ENCODE assay signal across 1 cellular context in the genomic region with DNA sequence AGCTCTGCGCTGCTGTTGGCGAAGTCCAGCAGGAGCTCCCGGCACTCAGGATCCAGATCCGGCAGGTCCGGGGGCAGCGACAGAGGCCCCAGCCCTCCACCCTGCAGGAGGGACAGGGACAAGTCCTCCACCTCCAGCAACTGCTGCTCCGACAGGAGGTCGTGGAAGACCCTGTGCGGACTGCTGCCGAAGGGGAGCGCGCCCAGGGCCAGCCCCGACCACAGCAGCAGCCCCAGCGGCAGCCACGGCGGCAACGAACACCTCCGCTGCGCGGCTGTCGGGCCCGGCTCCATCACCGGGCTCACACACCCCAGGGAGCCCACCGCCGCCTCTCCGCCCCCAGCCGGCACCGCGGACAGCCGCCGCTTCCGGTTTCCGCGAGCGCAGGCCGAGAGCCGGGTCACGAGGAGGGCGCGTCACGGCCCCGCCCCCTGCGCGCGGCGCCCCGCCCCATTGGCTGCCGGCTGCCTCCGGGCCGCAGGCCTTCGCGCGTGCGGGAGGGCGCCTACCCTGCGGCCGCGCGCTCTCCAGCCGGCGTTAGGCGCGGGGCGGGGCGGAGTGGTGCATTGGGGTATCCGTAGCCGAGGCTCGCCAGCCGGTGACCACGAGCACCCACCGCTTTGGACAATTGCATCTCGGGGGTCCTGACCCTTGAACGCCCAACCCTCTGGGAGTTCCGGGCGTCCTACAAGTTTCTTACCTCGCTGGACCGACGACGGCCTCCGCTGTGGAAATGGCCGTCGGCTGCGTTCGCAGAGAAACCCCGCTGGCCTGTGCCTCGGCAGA.
TF ChIP-seq lines count a peak whose summit lies in the region.

A gene with protein sequence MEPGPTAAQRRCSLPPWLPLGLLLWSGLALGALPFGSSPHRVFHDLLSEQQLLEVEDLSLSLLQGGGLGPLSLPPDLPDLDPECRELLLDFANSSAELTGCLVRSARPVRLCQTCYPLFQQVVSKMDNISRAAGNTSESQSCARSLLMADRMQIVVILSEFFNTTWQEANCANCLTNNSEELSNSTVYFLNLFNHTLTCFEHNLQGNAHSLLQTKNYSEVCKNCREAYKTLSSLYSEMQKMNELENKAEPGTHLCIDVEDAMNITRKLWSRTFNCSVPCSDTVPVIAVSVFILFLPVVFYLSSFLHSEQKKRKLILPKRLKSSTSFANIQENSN (minus strand): TSS at position 383 of the 786 bp plus-strand sequence. CDS start 90 bp downstream, at position 293.

TF ChIP-seq in HepG2, 621 proteins besides CTCF, POLR2A, EP300 and RAD21 (continued from another document and continues in another):
- TF ChIP-seq, protein P1, sequence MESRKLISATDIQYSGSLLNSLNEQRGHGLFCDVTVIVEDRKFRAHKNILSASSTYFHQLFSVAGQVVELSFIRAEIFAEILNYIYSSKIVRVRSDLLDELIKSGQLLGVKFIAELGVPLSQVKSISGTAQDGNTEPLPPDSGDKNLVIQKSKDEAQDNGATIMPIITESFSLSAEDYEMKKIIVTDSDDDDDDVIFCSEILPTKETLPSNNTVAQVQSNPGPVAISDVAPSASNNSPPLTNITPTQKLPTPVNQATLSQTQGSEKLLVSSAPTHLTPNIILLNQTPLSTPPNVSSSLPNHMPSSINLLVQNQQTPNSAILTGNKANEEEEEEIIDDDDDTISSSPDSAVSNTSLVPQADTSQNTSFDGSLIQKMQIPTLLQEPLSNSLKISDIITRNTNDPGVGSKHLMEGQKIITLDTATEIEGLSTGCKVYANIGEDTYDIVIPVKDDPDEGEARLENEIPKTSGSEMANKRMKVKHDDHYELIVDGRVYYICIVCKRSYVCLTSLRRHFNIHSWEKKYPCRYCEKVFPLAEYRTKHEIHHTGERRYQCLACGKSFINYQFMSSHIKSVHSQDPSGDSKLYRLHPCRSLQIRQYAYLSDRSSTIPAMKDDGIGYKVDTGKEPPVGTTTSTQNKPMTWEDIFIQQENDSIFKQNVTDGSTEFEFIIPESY (CRISPR knock-in tag; IDR thresholded peaks at IDR 0.05) = no peak
- TF ChIP-seq NFKBIZ (CRISPR knock-in tag; IDR thresholded peaks at IDR 0.05) (no peak; the same call in 1 of the 2 replicates), NFIB (CRISPR knock-in tag; IDR thresholded peaks at IDR 0.05; ENCODE audit: borderline replicate concordance) (no peak), ZNF335 (CRISPR knock-in tag; IDR thresholded peaks at IDR 0.05) (no peak), FOXP1 (IDR thresholded peaks at IDR 0.05) (no peak), FOXP1 (CRISPR knock-in tag; IDR thresholded peaks at IDR 0.05) (no peak), HNF4G (IDR thresholded peaks at IDR 0.05; ENCODE audit: borderline replicate concordance, low read depth, low read length) (no peak), HNF4G (CRISPR knock-in tag; IDR thresholded peaks at IDR 0.05; ENCODE audit: borderline replicate concordance, low read depth) (no peak), ZEB1 (IDR thresholded peaks at IDR 0.05; ENCODE audit: insufficient replicate concordance, low read depth) (no peak), SMAD9 (CRISPR knock-in tag; IDR thresholded peaks at IDR 0.05) (0 out of 2 replicates have a peak, but pooled peaks have one; percentile 48), RXRB (CRISPR knock-in tag; IDR thresholded peaks at IDR 0.05; ENCODE audit: borderline replicate concordance) (peak; percentile 32; the same call in 1 of the 2 replicates), RCOR2 (CRISPR knock-in tag; IDR thresholded peaks at IDR 0.05) (no peak), FOXC1 (CRISPR knock-in tag; IDR thresholded peaks at IDR 0.05; ENCODE audit: borderline replicate concordance) (no peak; the same call in 1 of the 2 replicates), BORCS8-MEF2B (CRISPR knock-in tag; IDR thresholded peaks at IDR 0.05) (peak; percentile 82), ZNF317 (CRISPR knock-in tag; IDR thresholded peaks at IDR 0.05) (no peak), REXO4 (CRISPR knock-in tag; IDR thresholded peaks at IDR 0.05; ENCODE audit: borderline replicate concordance) (peak; percentile 86), SMARCC2 (IDR thresholded peaks at IDR 0.05) (no peak), STAT5B (CRISPR knock-in tag; IDR thresholded peaks at IDR 0.05) (no peak), SUZ12 (IDR thresholded peaks at IDR 0.05; ENCODE audit: low read depth, low read length) (no peak), MXD4 (CRISPR knock-in tag; IDR thresholded peaks at IDR 0.05) (peak; percentile 60), ZBTB21 (CRISPR knock-in tag; IDR thresholded peaks at IDR 0.05) (no peak), SMYD3 (CRISPR knock-in tag; IDR thresholded peaks at IDR 0.05) (no peak), TGIF2 (CRISPR knock-in tag; IDR thresholded peaks at IDR 0.05) (peak; percentile 45; the same call in 1 of the 2 replicates), ZFP82 (CRISPR knock-in tag; IDR thresholded peaks at IDR 0.05; ENCODE audit: borderline replicate concordance) (peak; percentile 94; the same call in 1 of the 2 replicates), ZNF138 (CRISPR knock-in tag; IDR thresholded peaks at IDR 0.05; ENCODE audit: low read depth) (no peak), HHEX (CRISPR knock-in tag; IDR thresholded peaks at IDR 0.05) (no peak), ZKSCAN1 (IDR thresholded peaks at IDR 0.05; ENCODE audit: low read length) (no peak), ZNF644 (CRISPR knock-in tag; IDR thresholded peaks at IDR 0.05; ENCODE audit: low read depth) (no peak), ZFAT (CRISPR knock-in tag; conservative IDR thresholded peaks at IDR 0.05) (no peak), GPN1 (CRISPR knock-in tag; IDR thresholded peaks at IDR 0.05; ENCODE audit: borderline replicate concordance) (no peak), FIP1L1 (IDR thresholded peaks at IDR 0.05; ENCODE audit: borderline replicate concordance, insufficient read depth, low read depth, low read length) (no peak), PITX1 (CRISPR knock-in tag; IDR thresholded peaks at IDR 0.05) (no peak), ZNF333 (CRISPR knock-in tag; IDR thresholded peaks at IDR 0.05; ENCODE audit: borderline replicate concordance) (no peak; the same call in 1 of the 2 replicates), ZNF546 (CRISPR knock-in tag; conservative IDR thresholded peaks at IDR 0.05) (peak; percentile 54; the same call in 1 of the 2 replicates), ARNT2 (CRISPR knock-in tag; IDR thresholded peaks at IDR 0.05; ENCODE audit: low read depth) (peak; percentile 95), CC2D1A (CRISPR knock-in tag; IDR thresholded peaks at IDR 0.05) (peak; percentile 81; the same call in 1 of the 2 replicates)
- TF ChIP-seq, protein P2, sequence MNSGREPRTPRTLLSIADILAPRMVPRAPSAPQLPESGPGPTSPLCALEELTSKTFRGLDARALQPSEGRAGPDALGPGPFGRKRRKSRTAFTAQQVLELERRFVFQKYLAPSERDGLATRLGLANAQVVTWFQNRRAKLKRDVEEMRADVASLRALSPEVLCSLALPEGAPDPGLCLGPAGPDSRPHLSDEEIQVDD (CRISPR knock-in tag; IDR thresholded peaks at IDR 0.05; ENCODE audit: borderline replicate concordance) = peak; percentile 81
- TF ChIP-seq, protein P3, sequence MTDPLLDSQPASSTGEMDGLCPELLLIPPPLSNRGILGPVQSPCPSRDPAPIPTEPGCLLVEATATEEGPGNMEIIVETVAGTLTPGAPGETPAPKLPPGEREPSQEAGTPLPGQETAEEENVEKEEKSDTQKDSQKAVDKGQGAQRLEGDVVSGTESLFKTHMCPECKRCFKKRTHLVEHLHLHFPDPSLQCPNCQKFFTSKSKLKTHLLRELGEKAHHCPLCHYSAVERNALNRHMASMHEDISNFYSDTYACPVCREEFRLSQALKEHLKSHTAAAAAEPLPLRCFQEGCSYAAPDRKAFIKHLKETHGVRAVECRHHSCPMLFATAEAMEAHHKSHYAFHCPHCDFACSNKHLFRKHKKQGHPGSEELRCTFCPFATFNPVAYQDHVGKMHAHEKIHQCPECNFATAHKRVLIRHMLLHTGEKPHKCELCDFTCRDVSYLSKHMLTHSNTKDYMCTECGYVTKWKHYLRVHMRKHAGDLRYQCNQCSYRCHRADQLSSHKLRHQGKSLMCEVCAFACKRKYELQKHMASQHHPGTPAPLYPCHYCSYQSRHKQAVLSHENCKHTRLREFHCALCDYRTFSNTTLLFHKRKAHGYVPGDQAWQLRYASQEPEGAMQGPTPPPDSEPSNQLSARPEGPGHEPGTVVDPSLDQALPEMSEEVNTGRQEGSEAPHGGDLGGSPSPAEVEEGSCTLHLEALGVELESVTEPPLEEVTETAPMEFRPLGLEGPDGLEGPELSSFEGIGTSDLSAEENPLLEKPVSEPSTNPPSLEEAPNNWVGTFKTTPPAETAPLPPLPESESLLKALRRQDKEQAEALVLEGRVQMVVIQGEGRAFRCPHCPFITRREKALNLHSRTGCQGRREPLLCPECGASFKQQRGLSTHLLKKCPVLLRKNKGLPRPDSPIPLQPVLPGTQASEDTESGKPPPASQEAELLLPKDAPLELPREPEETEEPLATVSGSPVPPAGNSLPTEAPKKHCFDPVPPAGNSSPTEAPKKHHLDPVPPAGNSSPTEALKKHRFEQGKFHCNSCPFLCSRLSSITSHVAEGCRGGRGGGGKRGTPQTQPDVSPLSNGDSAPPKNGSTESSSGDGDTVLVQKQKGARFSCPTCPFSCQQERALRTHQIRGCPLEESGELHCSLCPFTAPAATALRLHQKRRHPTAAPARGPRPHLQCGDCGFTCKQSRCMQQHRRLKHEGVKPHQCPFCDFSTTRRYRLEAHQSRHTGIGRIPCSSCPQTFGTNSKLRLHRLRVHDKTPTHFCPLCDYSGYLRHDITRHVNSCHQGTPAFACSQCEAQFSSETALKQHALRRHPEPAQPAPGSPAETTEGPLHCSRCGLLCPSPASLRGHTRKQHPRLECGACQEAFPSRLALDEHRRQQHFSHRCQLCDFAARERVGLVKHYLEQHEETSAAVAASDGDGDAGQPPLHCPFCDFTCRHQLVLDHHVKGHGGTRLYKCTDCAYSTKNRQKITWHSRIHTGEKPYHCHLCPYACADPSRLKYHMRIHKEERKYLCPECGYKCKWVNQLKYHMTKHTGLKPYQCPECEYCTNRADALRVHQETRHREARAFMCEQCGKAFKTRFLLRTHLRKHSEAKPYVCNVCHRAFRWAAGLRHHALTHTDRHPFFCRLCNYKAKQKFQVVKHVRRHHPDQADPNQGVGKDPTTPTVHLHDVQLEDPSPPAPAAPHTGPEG (CRISPR knock-in tag; IDR thresholded peaks at IDR 0.05) = peak; percentile 99
- TF ChIP-seq, protein P4, sequence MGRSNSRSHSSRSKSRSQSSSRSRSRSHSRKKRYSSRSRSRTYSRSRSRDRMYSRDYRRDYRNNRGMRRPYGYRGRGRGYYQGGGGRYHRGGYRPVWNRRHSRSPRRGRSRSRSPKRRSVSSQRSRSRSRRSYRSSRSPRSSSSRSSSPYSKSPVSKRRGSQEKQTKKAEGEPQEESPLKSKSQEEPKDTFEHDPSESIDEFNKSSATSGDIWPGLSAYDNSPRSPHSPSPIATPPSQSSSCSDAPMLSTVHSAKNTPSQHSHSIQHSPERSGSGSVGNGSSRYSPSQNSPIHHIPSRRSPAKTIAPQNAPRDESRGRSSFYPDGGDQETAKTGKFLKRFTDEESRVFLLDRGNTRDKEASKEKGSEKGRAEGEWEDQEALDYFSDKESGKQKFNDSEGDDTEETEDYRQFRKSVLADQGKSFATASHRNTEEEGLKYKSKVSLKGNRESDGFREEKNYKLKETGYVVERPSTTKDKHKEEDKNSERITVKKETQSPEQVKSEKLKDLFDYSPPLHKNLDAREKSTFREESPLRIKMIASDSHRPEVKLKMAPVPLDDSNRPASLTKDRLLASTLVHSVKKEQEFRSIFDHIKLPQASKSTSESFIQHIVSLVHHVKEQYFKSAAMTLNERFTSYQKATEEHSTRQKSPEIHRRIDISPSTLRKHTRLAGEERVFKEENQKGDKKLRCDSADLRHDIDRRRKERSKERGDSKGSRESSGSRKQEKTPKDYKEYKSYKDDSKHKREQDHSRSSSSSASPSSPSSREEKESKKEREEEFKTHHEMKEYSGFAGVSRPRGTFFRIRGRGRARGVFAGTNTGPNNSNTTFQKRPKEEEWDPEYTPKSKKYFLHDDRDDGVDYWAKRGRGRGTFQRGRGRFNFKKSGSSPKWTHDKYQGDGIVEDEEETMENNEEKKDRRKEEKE (IDR thresholded peaks at IDR 0.05) = no peak
- TF ChIP-seq, protein P5, sequence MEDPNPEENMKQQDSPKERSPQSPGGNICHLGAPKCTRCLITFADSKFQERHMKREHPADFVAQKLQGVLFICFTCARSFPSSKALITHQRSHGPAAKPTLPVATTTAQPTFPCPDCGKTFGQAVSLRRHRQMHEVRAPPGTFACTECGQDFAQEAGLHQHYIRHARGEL (CRISPR knock-in tag; IDR thresholded peaks at IDR 0.05) = no peak
- TF ChIP-seq, protein P6, sequence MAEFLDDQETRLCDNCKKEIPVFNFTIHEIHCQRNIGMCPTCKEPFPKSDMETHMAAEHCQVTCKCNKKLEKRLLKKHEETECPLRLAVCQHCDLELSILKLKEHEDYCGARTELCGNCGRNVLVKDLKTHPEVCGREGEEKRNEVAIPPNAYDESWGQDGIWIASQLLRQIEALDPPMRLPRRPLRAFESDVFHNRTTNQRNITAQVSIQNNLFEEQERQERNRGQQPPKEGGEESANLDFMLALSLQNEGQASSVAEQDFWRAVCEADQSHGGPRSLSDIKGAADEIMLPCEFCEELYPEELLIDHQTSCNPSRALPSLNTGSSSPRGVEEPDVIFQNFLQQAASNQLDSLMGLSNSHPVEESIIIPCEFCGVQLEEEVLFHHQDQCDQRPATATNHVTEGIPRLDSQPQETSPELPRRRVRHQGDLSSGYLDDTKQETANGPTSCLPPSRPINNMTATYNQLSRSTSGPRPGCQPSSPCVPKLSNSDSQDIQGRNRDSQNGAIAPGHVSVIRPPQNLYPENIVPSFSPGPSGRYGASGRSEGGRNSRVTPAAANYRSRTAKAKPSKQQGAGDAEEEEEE (CRISPR knock-in tag; IDR thresholded peaks at IDR 0.05; ENCODE audit: borderline replicate concordance) = 0 out of 2 replicates have a peak, but pooled peaks have one; percentile 44
- TF ChIP-seq, protein P7, sequence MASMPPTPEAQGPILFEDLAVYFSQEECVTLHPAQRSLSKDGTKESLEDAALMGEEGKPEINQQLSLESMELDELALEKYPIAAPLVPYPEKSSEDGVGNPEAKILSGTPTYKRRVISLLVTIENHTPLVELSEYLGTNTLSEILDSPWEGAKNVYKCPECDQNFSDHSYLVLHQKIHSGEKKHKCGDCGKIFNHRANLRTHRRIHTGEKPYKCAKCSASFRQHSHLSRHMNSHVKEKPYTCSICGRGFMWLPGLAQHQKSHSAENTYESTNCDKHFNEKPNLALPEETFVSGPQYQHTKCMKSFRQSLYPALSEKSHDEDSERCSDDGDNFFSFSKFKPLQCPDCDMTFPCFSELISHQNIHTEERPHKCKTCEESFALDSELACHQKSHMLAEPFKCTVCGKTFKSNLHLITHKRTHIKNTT (CRISPR knock-in tag; IDR thresholded peaks at IDR 0.05) = no peak
- TF ChIP-seq, protein P8, sequence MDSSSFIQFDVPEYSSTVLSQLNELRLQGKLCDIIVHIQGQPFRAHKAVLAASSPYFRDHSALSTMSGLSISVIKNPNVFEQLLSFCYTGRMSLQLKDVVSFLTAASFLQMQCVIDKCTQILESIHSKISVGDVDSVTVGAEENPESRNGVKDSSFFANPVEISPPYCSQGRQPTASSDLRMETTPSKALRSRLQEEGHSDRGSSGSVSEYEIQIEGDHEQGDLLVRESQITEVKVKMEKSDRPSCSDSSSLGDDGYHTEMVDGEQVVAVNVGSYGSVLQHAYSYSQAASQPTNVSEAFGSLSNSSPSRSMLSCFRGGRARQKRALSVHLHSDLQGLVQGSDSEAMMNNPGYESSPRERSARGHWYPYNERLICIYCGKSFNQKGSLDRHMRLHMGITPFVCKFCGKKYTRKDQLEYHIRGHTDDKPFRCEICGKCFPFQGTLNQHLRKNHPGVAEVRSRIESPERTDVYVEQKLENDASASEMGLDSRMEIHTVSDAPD (CRISPR knock-in tag; IDR thresholded peaks at IDR 0.05) = no peak
- TF ChIP-seq, protein P9, sequence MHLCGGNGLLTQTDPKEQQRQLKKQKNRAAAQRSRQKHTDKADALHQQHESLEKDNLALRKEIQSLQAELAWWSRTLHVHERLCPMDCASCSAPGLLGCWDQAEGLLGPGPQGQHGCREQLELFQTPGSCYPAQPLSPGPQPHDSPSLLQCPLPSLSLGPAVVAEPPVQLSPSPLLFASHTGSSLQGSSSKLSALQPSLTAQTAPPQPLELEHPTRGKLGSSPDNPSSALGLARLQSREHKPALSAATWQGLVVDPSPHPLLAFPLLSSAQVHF (CRISPR knock-in tag; IDR thresholded peaks at IDR 0.05) = peak; percentile 70; the same call in 1 of the 2 replicates
